In genomic region chr14:23443411-23443812, GRCh38 we compare ENCODE assay signal across 33 cellular contexts. TPM values are rescaled to one million over a fixed set of nuclear protein-coding genes. Genes with fewer than 3 reads are reported as not detected.
DNase-seq lines count a peak whose midpoint lies in the region; ATAC-seq, FAIRE-seq and TF ChIP-seq lines count a peak whose summit lies in the region.
"Had no signal": no experiment of that assay in that cellular context is flagged by ENCODE, and none has a peak within 500 bp of the region (broad histone marks: within the 10 kb centered on the region; RNA-seq: fewer than 3 reads in every experiment).

No MANE protein-coding gene starts in this region.

- ATAC-seq in right cardiac atrium (peak; percentile 71 to 72), psoas muscle (peak; percentile 69 to 80 (median 74)), GM21526 (IDR thresholded peaks at IDR 0.05; ENCODE audit: low FRiP score, unreplicated experiment) (no peak)
- ATAC-seq: effector memory CD8-positive, alpha-beta T cell; left colon; stimulated activated memory B cell treated with anti-CD40 and anti-IgM and Interleukin-4, amounts not matched to agents 10 μg/mL and 1 μg/mL and 100 μg/mL, for 72 hours had no signal

- no peak overlapping the region for H3K14ac ChIP-seq in H1 (ENCODE audit: insufficient read length)

- H4K20me1 ChIP-seq in H1 (replicated peaks in 1 of 2; ENCODE audit: control insufficient read depth in 1 of 2, insufficient read depth in 2 of 2, low read length in 2 of 2), result no peaks in the 10 kb centered on the region

- no peak overlapping the region for H2BK20ac ChIP-seq in H1 (ENCODE audit: low read length)

- peak in 1 of 2 experiments; percentile 91; a peak in 1 of 3 replicates for TF ChIP-seq EP300 in H1 (IDR thresholded peaks at IDR 0.05; ENCODE audit: borderline replicate concordance in 1 of 2, low read depth in 2 of 2, low read length in 2 of 2)

- no peak for FAIRE-seq in H1 (lab: Jason Lieb, UNC)
- FAIRE-seq: colon had no signal

- H3K4me1 ChIP-seq in HEK293 (ENCODE audit: control insufficient read depth, insufficient read depth, low read length) (no peaks in the 10 kb centered on the region), H1 (replicated peaks in 1 of 4; ENCODE audit: control insufficient read depth in 3 of 4, insufficient read depth in 4 of 4, low read length in 3 of 4) (peaks cover 0 to 14% (median 10%) of the 10 kb centered on the region in 4 experiments; a peak in 6 of 7 replicates), right cardiac atrium (ENCODE audit: control insufficient read depth, insufficient read depth, low read length) (peaks cover 8% of the 10 kb centered on the region), psoas muscle (peaks cover 16% of the 10 kb centered on the region)
- H3K4me1 ChIP-seq: breast epithelium had no signal

- no peak overlapping the region for H3K23ac ChIP-seq in H1 (ENCODE audit: insufficient read length)

- CTCF ChIA-PET in HEK293 (lab: Yijun Ruan, JAX) (no interaction called here), H1 (lab: Charles Lee; ENCODE audit: partially characterized antibody) (interaction anchor here (1.1 to 4.2 kb wide), 9 partner anchors 10 to 98 kb away, joined by 3 to 26 read pairs (median 5); partner anchors contain the start of gene CMTM5)

- no peak overlapping the region for H4K5ac ChIP-seq in H1 (ENCODE audit: insufficient read length, low read depth, low read length)

- TF ChIP-seq CTCF in HEK293 (tag by site-specific recombination; IDR thresholded peaks at IDR 0.05) (no peak), H1 (IDR thresholded peaks at IDR 0.05; ENCODE audit: control extremely low read depth in 1 of 3, insufficient read depth in 1 of 3, low read depth in 1 of 3, low read length in 3 of 3) (no peak), psoas muscle (IDR thresholded peaks at IDR 0.05) (no peak)

- no peak for TF ChIP-seq POLR2A in H1 (IDR thresholded peaks at IDR 0.05; ENCODE audit: control extremely low read depth in 1 of 2, low read depth in 2 of 2, low read length in 2 of 2)

- H3K27ac ChIP-seq in HEK293 (ENCODE audit: extremely low read depth, low read depth, low read length) (no peak overlapping the region), H1 (ENCODE audit: low read depth, low read length) (no peak overlapping the region), right cardiac atrium (ENCODE audit: low read length) (peak overlapping the region; percentile 96), psoas muscle (peak overlapping the region; percentile 83)
- H3K27ac ChIP-seq: breast epithelium, C4-2B, HL-60 had no signal

- no peak overlapping the region for H2BK120ac ChIP-seq in H1 (replicated peaks; ENCODE audit: low read depth, low read length)

- H4K91ac ChIP-seq in H1 (replicated peaks; ENCODE audit: insufficient read length, low read length), result no peak overlapping the region

- intact Hi-C loops in right cardiac atrium (cut with DNase I), result loop anchor here in 3 of 4 donors (2.0 to 10.0 kb wide), 3 partner anchors 35 to 119 kb away; partner anchors contain the start of genes MYH6 (in 2 of the 3) and PABPN1 (in 1 of the 3)
- intact Hi-C loops in psoas muscle (cut with DNase I), result loop anchor here in 1 of 2 donors (5.0 kb wide), 1 partner anchor 36 kb away; the partner anchor contains the start of gene MYH6

- peak overlapping the region; percentile 65; the same call in 1 of the 2 replicates for H2BK15ac ChIP-seq in H1 (ENCODE audit: low read length)

- H3K56ac ChIP-seq in H1 (replicated peaks; ENCODE audit: insufficient read length, low read depth, low read length), result no peak overlapping the region

- H3K9me3 ChIP-seq in HEK293 (ENCODE audit: control insufficient read depth, insufficient read depth, low read depth, low read length), result no peaks in the 10 kb centered on the region
- H3K9me3 ChIP-seq in H1 (ENCODE audit: insufficient read depth in 2 of 2, low read depth in 1 of 2, low read length in 1 of 2), result no peaks in the 10 kb centered on the region
- no peaks in the 10 kb centered on the region for H3K9me3 ChIP-seq in right cardiac atrium (ENCODE audit: control insufficient read depth, low read length)
- H3K9me3 ChIP-seq in psoas muscle, result no peaks in the 10 kb centered on the region
- H3K9me3 ChIP-seq: breast epithelium had no signal

- TF ChIP-seq RAD21 in H1 (IDR thresholded peaks at IDR 0.05 in 1 of 2, conservative IDR thresholded peaks at IDR 0.05 in 1 of 2; ENCODE audit: low read depth in 2 of 2, low read length in 2 of 2), result no peak

- H3K36me3 ChIP-seq in HEK293 (ENCODE audit: control insufficient read depth in 2 of 2, insufficient read depth in 1 of 2, low read length in 2 of 2) (no peaks in the 10 kb centered on the region), H1 (ENCODE audit: control insufficient read depth in 2 of 4, insufficient read depth in 4 of 4, low read length in 3 of 4) (no peaks in the 10 kb centered on the region), psoas muscle (ENCODE audit: insufficient read depth in 1 of 2, low read depth in 1 of 2) (no peaks in the 10 kb centered on the region)
- H3K36me3 ChIP-seq: breast epithelium had no signal

- H3K18ac ChIP-seq in H1 (ENCODE audit: extremely low read depth, low read length), result no peak overlapping the region; the same call in 1 of the 2 replicates

- H2BK12ac ChIP-seq in H1 (ENCODE audit: low read depth, low read length), result no peak overlapping the region

- peaks cover 0 to 4% (median 1%) of the 10 kb centered on the region in 4 experiments; a peak in 3 of 7 replicates for H3K27me3 ChIP-seq in H1 (replicated peaks in 1 of 4; ENCODE audit: control insufficient read depth in 3 of 4, extremely low read depth in 1 of 4, insufficient read depth in 3 of 4, low read length in 3 of 4)
- H3K27me3 ChIP-seq in right cardiac atrium (ENCODE audit: control insufficient read depth, insufficient read depth), result no peaks in the 10 kb centered on the region
- no peaks in the 10 kb centered on the region for H3K27me3 ChIP-seq in psoas muscle (ENCODE audit: insufficient read depth in 3 of 3, low read length in 2 of 3)
- H3K27me3 ChIP-seq: breast epithelium had no signal

- H2AK5ac ChIP-seq in H1 (ENCODE audit: low read depth, low read length), result no peak overlapping the region

- no peak overlapping the region for H3K4ac ChIP-seq in H1 (replicated peaks; ENCODE audit: insufficient read length, low read depth, low read length)

- DNase-seq in H1 (ENCODE audit: low read depth in 1 of 2, low spot score in 2 of 2) (no peak), right cardiac atrium (peak in 1 of 3 donors; percentile 56), psoas muscle (no peak), NCI-H1048 (lab: John Stamatoyannopoulos, UW) (no peak), inferior parietal cortex (ENCODE audit: extremely low spot score) (no peak), COLO829 (ENCODE audit: low spot score) (no peak)
- DNase-seq: activated CD4-positive, alpha-beta T cell treated with anti-CD3 and anti-CD28 coated beads for 4 hours; activated naive CD4-positive, alpha-beta T cell treated with anti-CD3 and anti-CD28 coated beads, Interleukin-2, amount 50 U/mL, for 16 hours; amygdala; Calu3; DND-41; effector memory CD8-positive, alpha-beta T cell; left colon; MV-4-11; naive B cell; NCI-H146; NCI-H2107; OCI-M1; stimulated activated CD4-positive, alpha-beta T cell treated with anti-CD3 and anti-CD28 coated beads, Interleukin-4, amount 100 ng/mL, for 24 hours had no signal

- peak overlapping the region in 1 of 2 experiments; percentile 20; a peak in 1 of 4 replicates for H3K4me2 ChIP-seq in H1 (ENCODE audit: insufficient read depth in 1 of 2, low read depth in 2 of 2, low read length in 2 of 2)

- no peak overlapping the region for H3K4me3 ChIP-seq in HEK293 (ENCODE audit: low read depth, low read length)
- H3K4me3 ChIP-seq in H1 (ENCODE audit: extremely low read depth in 1 of 4, insufficient read depth in 2 of 4, low read depth in 3 of 4, low read length in 4 of 4), result no peak overlapping the region; a peak in 2 of 8 replicates
- H3K4me3 ChIP-seq in right cardiac atrium (ENCODE audit: low read length), result no peak overlapping the region
- peak overlapping the region; percentile 31 for H3K4me3 ChIP-seq in psoas muscle
- H3K4me3 ChIP-seq: breast epithelium had no signal

- no peaks in the 10 kb centered on the region; the same call in none of the 2 replicates for H3K23me2 ChIP-seq in H1 (ENCODE audit: low read depth, low read length)

- no peak overlapping the region for H2BK5ac ChIP-seq in H1 (ENCODE audit: low read depth, low read length)

- 88% methylated on average over 11 of the region's 11 CpGs; no CpG with 5 or more reads in 1 of the 2 experiments for WGBS in H1 (ENCODE audit: extremely low coverage in 1 of 2, insufficient coverage in 1 of 2, insufficient read length in 1 of 2, insufficient replicate concordance in 2 of 2, low coverage in 1 of 2, low lambda C conversion rate in 2 of 2, missing lambda C conversion rate in 1 of 2), 2 experiments
- WGBS in right cardiac atrium, result 45% methylated on average over 11 of the region's 11 CpGs
- 31 to 44% (median 34%) methylated on average over 11 of the region's 11 CpGs for WGBS in psoas muscle, 3 donors

- no peak overlapping the region for H3K9ac ChIP-seq in H1 (replicated peaks in 1 of 4; ENCODE audit: extremely low read depth in 1 of 4, low read depth in 3 of 4, low read length in 3 of 4)

- H3K79me1 ChIP-seq in H1 (ENCODE audit: low read depth, low read length), result no peaks in the 10 kb centered on the region

- H4K8ac ChIP-seq in H1 (ENCODE audit: extremely low read depth, insufficient read depth, low read length), result no peak overlapping the region

- H2AFZ ChIP-seq in H1 (ENCODE audit: low read length), result no peak overlapping the region

- H3K79me2 ChIP-seq in H1 (ENCODE audit: control insufficient read depth in 1 of 2, insufficient read depth in 2 of 2, low read length in 2 of 2), result no peaks in the 10 kb centered on the region

- POLR2A ChIA-PET in HEK293 (lab: Yijun Ruan, JAX), result interaction anchor here (1.1 kb wide), 1 partner anchor 28 kb away, joined by 5 read pairs; no protein-coding TSS in a partner anchor
- POLR2A ChIA-PET in H1 (lab: Charles Lee; ENCODE audit: partially characterized antibody), result interaction anchor here (1.6 to 1.9 kb wide), 2 partner anchors 13 to 77 kb away, joined by 3 to 5 read pairs; no protein-coding TSS in a partner anchor

RNA-seq across cellular contexts. Expression of gene MYH7, which starts 8.0 kb away (rescaled TPM):
- total RNA-seq in H1 (2021; fragmentation: NEBNext Ultra II Directional; extraction: Animal tissue kit (Norgen Biotek cat#: 25700)), result not detected in 2 replicates
- 0.02 TPM in 1 of 2 replicates, not detected in the other for polyA plus RNA-seq in H1 (2011; rRNA removed)
- not detected for polyA plus RNA-seq in H1 (2011; cell fraction: cytosol; rRNA removed)
- polyA plus RNA-seq in H1 (2011; cell fraction: nucleus; rRNA removed), result 0.01 TPM
- polyA plus RNA-seq in H1 (2012, experiment 1 of 2), result 0.03 TPM in 1 of 4 replicates, not detected in the others
- not detected for polyA plus RNA-seq in H1 (2012, experiment 2 of 2)
- not detected for polyA plus RNA-seq in H1 (2013, experiment 1 of 2)
- polyA plus RNA-seq in H1 (2013, experiment 2 of 2), result under 0.01 TPM
- polyA minus RNA-seq in H1 (2011; rRNA and poly(A)+ RNA removed), result not detected in 2 replicates
- not detected for polyA minus RNA-seq in H1 (2011; cell fraction: cytosol; rRNA and poly(A)+ RNA removed)
- not detected for polyA minus RNA-seq in H1 (2011; cell fraction: nucleus; rRNA and poly(A)+ RNA removed)
- total RNA-seq in right cardiac atrium, result 1,000 to 10,000 TPM in 1 of 4 donors, 100 to 1,000 TPM in 3; 461 to 2,251 (median 602) TPM
- polyA plus RNA-seq in right cardiac atrium, result 1,734 TPM
- over 10,000 TPM in 1 of 4 donors, 1,000 to 10,000 TPM in 3; 4,588 to 15,830 (median 8,724) TPM for total RNA-seq in psoas muscle
- polyA plus RNA-seq in psoas muscle, result 1,000 to 10,000 TPM; 1,035 to 2,043 (median 1,534) TPM
- total RNA-seq: breast epithelium; Calu3; fibroblast of villous mesenchyme; left colon; mesenteric fat pad; osteoblast; renal cortical epithelial cell; T-helper 2 cell treated with Interferon-gamma antibody and Interleukin-4, amounts not matched to agents 100 ng/mL and 5 ng/mL, for 36 hours had no signal
- polyA plus RNA-seq: urinary bladder had no signal

RNA-seq across cellular contexts. Expression of gene NGDN, which starts 26.1 kb away (rescaled TPM):
- total RNA-seq in H1 (2021; fragmentation: NEBNext Ultra II Directional; extraction: Animal tissue kit (Norgen Biotek cat#: 25700)), result 48.8 and 56.0 TPM in 2 replicates
- polyA plus RNA-seq in H1 (2011; rRNA removed), result 22.4 and 39.8 TPM in 2 replicates
- 65.2 TPM for polyA plus RNA-seq in H1 (2011; cell fraction: cytosol; rRNA removed)
- 25.3 TPM for polyA plus RNA-seq in H1 (2011; cell fraction: nucleus; rRNA removed)
- polyA plus RNA-seq in H1 (2012, experiment 1 of 2), result 54.0 to 81.0 TPM (median 68.1 TPM) in 4 replicates
- 8.9 TPM for polyA plus RNA-seq in H1 (2012, experiment 2 of 2)
- polyA plus RNA-seq in H1 (2013, experiment 1 of 2), result 78.2 TPM
- 73.8 TPM for polyA plus RNA-seq in H1 (2013, experiment 2 of 2)
- 32.5 and 41.8 TPM in 2 replicates for polyA minus RNA-seq in H1 (2011; rRNA and poly(A)+ RNA removed)
- 12.8 TPM for polyA minus RNA-seq in H1 (2011; cell fraction: cytosol; rRNA and poly(A)+ RNA removed)
- 35.4 TPM for polyA minus RNA-seq in H1 (2011; cell fraction: nucleus; rRNA and poly(A)+ RNA removed)
- 10 to 100 TPM; 19.3 to 23.4 (median 21.8) TPM for total RNA-seq in right cardiac atrium
- polyA plus RNA-seq in right cardiac atrium, result 26.8 TPM
- 10 to 100 TPM; 20.3 to 49.9 (median 30.1) TPM for total RNA-seq in psoas muscle
- polyA plus RNA-seq in psoas muscle, result 10 to 100 TPM; 60.7 to 91.1 (median 90.1) TPM

RNA-seq across cellular contexts. Expression of gene MYH6, which starts 35.3 kb away (rescaled TPM):
- total RNA-seq in H1 (2021; fragmentation: NEBNext Ultra II Directional; extraction: Animal tissue kit (Norgen Biotek cat#: 25700)), result not detected in 2 replicates
- 0.03 and 0.05 TPM in 2 replicates for polyA plus RNA-seq in H1 (2011; rRNA removed)
- polyA plus RNA-seq in H1 (2011; cell fraction: cytosol; rRNA removed), result 0.06 TPM
- 0.16 TPM for polyA plus RNA-seq in H1 (2011; cell fraction: nucleus; rRNA removed)
- polyA plus RNA-seq in H1 (2012, experiment 1 of 2), result 0.04 to 0.08 TPM (median 0.08 TPM) in 3 of 4 replicates, not detected in the other
- not detected for polyA plus RNA-seq in H1 (2012, experiment 2 of 2)
- 0.04 TPM for polyA plus RNA-seq in H1 (2013, experiment 1 of 2)
- 0.02 TPM for polyA plus RNA-seq in H1 (2013, experiment 2 of 2)
- polyA minus RNA-seq in H1 (2011; rRNA and poly(A)+ RNA removed), result 0.25 TPM in 1 of 2 replicates, not detected in the other
- not detected for polyA minus RNA-seq in H1 (2011; cell fraction: cytosol; rRNA and poly(A)+ RNA removed)
- not detected for polyA minus RNA-seq in H1 (2011; cell fraction: nucleus; rRNA and poly(A)+ RNA removed)
- total RNA-seq in right cardiac atrium, result over 10,000 TPM; 12,862 to 15,773 (median 14,347) TPM
- polyA plus RNA-seq in right cardiac atrium, result 11,120 TPM
- total RNA-seq in psoas muscle, result 100 to 1,000 TPM in 3 of 4 donors, 10 to 100 TPM in 1; 44.1 to 532 (median 191) TPM
- polyA plus RNA-seq in psoas muscle, result 100 to 1,000 TPM in 1 of 3 donors, 10 to 100 TPM in 2; 50.3 to 143 (median 60.7) TPM
- total RNA-seq: breast epithelium; Calu3; fibroblast of villous mesenchyme; left colon; LHCN-M2; mesenteric fat pad; osteoblast; renal cortical epithelial cell; T-helper 2 cell treated with Interferon-gamma antibody and Interleukin-4, amounts not matched to agents 100 ng/mL and 5 ng/mL, for 36 hours had no signal
- polyA plus RNA-seq: urinary bladder had no signal

Comparison
In these comparisons a context has a peak if more than half of its experiments do, and no peak if none do; other contexts are left out.
1. H3K27ac ChIP-seq: peak in right cardiac atrium (single experiment) and psoas muscle (single experiment); none in HEK293 (single experiment) and H1 (single experiment).
2. RNA of gene MYH7, which starts 8.0 kb away (total RNA-seq): 4,588 to 15,830 TPM in psoas muscle and 461 to 2,251 TPM in right cardiac atrium; not detected in H1; every median in the first group is over 100 times any median in the second.
3. RNA of gene MYH6, which starts 35.3 kb away (total RNA-seq): 12,862 to 15,773 TPM in right cardiac atrium and 44.1 to 532 TPM in psoas muscle; not detected in H1; every median in the first group is over 10 times any median in the second.